Comparison of ENCODE assay signal across 12 cellular contexts in the genomic region with DNA sequence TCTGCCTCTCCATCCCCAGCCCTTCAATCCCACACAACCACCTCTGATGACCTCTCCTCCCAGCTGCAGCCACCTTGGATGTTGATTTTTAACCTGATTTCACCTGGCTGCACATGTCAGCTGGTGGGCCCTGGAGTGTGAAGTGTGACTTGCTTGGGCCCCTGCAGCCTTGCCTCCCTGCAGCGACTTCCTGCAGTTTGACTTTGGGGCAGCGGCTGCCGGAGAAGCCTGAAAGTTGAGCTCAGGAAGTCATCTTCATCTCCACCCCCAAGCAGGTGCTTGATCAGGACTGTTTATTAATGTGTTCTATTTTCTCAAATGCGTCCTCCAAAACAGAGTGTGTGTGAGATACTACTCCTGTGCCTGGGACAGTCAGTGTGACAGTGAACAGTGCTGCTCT.
DNase-seq lines count a peak whose midpoint lies in the region; ATAC-seq and TF ChIP-seq lines count a peak whose summit lies in the region.
"Had no signal": no experiment of that assay in that cellular context is flagged by ENCODE, and none has a peak within 500 bp of the region (broad histone marks: within the 10 kb centered on the region; RNA-seq: fewer than 3 reads in every experiment).

No MANE protein-coding gene starts in this region.

- no peak for TF ChIP-seq CTCF in nephron progenitor cell (IDR thresholded peaks at IDR 0.05)

- no peak overlapping the region for H3K4me3 Mint-ChIP-seq in nephron progenitor cell
- H3K4me3 Mint-ChIP-seq: activated CD4-positive, alpha-beta memory T cell treated with anti-CD3 and anti-CD28 coated beads for 36 hours had no signal

- peaks cover 42% of the 10 kb centered on the region for H3K4me1 Mint-ChIP-seq in nephron progenitor cell

- peaks cover 7% of the 10 kb centered on the region for H3K27me3 Mint-ChIP-seq in nephron progenitor cell (ENCODE audit: low read depth, poor library complexity)
- H3K27me3 Mint-ChIP-seq: activated CD4-positive, alpha-beta memory T cell treated with anti-CD3 and anti-CD28 coated beads for 36 hours had no signal

- peak; percentile 25 for DNase-seq in nephron progenitor cell
- DNase-seq in KG1 (lab: John Stamatoyannopoulos, UW), result no peak
- DNase-seq in globus pallidus (ENCODE audit: low spot score), result no peak
- no peak for DNase-seq in NCI-H187 (lab: John Stamatoyannopoulos, UW)
- DNase-seq: activated CD4-positive, alpha-beta memory T cell treated with anti-CD3 and anti-CD28 coated beads for 36 hours; heart right ventricle; NCI-H69; tibial artery had no signal

- peak overlapping the region; percentile 39 for H3K27ac Mint-ChIP-seq in nephron progenitor cell
- H3K27ac Mint-ChIP-seq: activated CD4-positive, alpha-beta memory T cell treated with anti-CD3 and anti-CD28 coated beads for 36 hours had no signal

- no peaks in the 10 kb centered on the region for H3K9me3 Mint-ChIP-seq in nephron progenitor cell
- H3K9me3 Mint-ChIP-seq: activated CD4-positive, alpha-beta memory T cell treated with anti-CD3 and anti-CD28 coated beads for 36 hours had no signal

- ATAC-seq in GM18909 (IDR thresholded peaks at IDR 0.05; ENCODE audit: poor library complexity, unreplicated experiment) (peak; percentile 65), GM21529 (IDR thresholded peaks at IDR 0.05; ENCODE audit: unreplicated experiment) (peak; percentile 73), HG03442 (IDR thresholded peaks at IDR 0.05; ENCODE audit: unreplicated experiment) (peak; percentile 71), GM19328 (IDR thresholded peaks at IDR 0.05; ENCODE audit: unreplicated experiment) (no peak)

- peaks cover 17% of the 10 kb centered on the region for H3K36me3 Mint-ChIP-seq in nephron progenitor cell (ENCODE audit: low read depth)
- H3K36me3 Mint-ChIP-seq: activated CD4-positive, alpha-beta memory T cell treated with anti-CD3 and anti-CD28 coated beads for 36 hours had no signal
